8 cellular contexts compared by ENCODE assay signal in genomic region chr17:59440757-59441458, GRCh38.
DNase-seq lines count a peak whose midpoint lies in the region; ATAC-seq, FAIRE-seq and TF ChIP-seq lines count a peak whose summit lies in the region.

No MANE protein-coding gene starts in this region.

- peak; percentile 71 for ATAC-seq in HG03108 (IDR thresholded peaks at IDR 0.05; ENCODE audit: unreplicated experiment)
- no peak for ATAC-seq in GM18868 (IDR thresholded peaks at IDR 0.05; ENCODE audit: unreplicated experiment)

- no peak overlapping the region for H3K27ac ChIP-seq in caudate nucleus (ENCODE audit: low read depth, low read length)
- H3K27ac ChIP-seq in kidney (ENCODE audit: low read depth in 2 of 2, low read length in 2 of 2): peak overlapping the region; percentile 15 to 68

- no peaks in the 10 kb centered on the region for H3K36me3 ChIP-seq in kidney (ENCODE audit: control insufficient read depth in 1 of 2, insufficient read depth in 2 of 2, low read length in 2 of 2)

- intact Hi-C loops in kidney (cut with DNase I): loop anchor here (10.0 kb wide), 1 partner anchor 126 kb away; no protein-coding TSS in a partner anchor

- H3K9ac ChIP-seq in kidney (ENCODE audit: low read length in 2 of 2): peak overlapping the region in 1 of 2 donors; percentile 9

- FAIRE-seq in kidney (lab: Jason Lieb, UNC): peak; percentile 57

- H3K4me1 ChIP-seq in kidney (ENCODE audit: control insufficient read depth in 1 of 2, insufficient read depth in 1 of 2, low read depth in 1 of 2, low read length in 2 of 2): peaks cover 9 to 18% of the 10 kb centered on the region in 2 donors

- peak; percentile 59 for DNase-seq in GF-D8 (lab: John Stamatoyannopoulos, UW)
- peak; percentile 82 to 87 for DNase-seq in NCI-H446 (lab: John Stamatoyannopoulos, UW)
- DNase-seq in activated CD4-positive, CD25-positive, alpha-beta regulatory T cell (lab: John Stamatoyannopoulos, UW): peak; percentile 71 to 87 (median 77)
- peak in 58 of 61 donors; percentile 30 to 95 (median 74) for DNase-seq in caudate nucleus (lab: John Stamatoyannopoulos, UW)
- peak; percentile 89 for DNase-seq in kidney
- peak; percentile 70 to 74 for DNase-seq in stimulated activated CD4-positive, alpha-beta T cell treated with anti-CD3 and anti-CD28 coated beads, Interleukin-1b, Interleukin-23, amount 100 ng/mL, for 1 hour (ENCODE audit: low read depth in 2 of 2)

- peak; percentile 81 for TF ChIP-seq CTCF in kidney (IDR thresholded peaks at IDR 0.05; ENCODE audit: borderline replicate concordance, extremely low read depth, insufficient read depth)

- H3K4me3 ChIP-seq in kidney (ENCODE audit: low read length in 2 of 2): peak overlapping the region in 1 of 2 donors; percentile 13

- no peaks in the 10 kb centered on the region for H3K9me3 ChIP-seq in kidney (ENCODE audit: control insufficient read depth in 1 of 2, low read length in 2 of 2)
